8 cellular contexts compared by ENCODE assay signal in genomic region chr6:110949679-110950285, GRCh38. TPM values are rescaled to one million over a fixed set of nuclear protein-coding genes. Genes with fewer than 3 reads are reported as not detected.
DNase-seq lines count a peak whose midpoint lies in the region; ATAC-seq, FAIRE-seq and TF ChIP-seq lines count a peak whose summit lies in the region.

No MANE protein-coding gene starts in this region.

- in situ Hi-C loops in GM13977 (cut with MboI; ENCODE audit: low pct_unique_long_range_greater_than_20kb, low sequenced_read_pairs, unreplicated experiment): loop anchor here (10.0 kb wide), 2 partner anchors 265 to 415 kb away; no protein-coding TSS in a partner anchor

- no peak for FAIRE-seq in A549 (lab: Jason Lieb, UNC)

- CTCF ChIA-PET in A549 (lab: Yijun Ruan, JAX): interaction anchor here (0.6 to 2.7 kb wide), 22 partner anchors 8 to 431 kb away, joined by 3 to 23 read pairs (median 4); partner anchors contain the start of genes AMD1 and CDK19

- TF ChIP-seq CTCF in A549 (IDR thresholded peaks at IDR 0.05) (peak; percentile 69), GM13977 (IDR thresholded peaks at IDR 0.05; ENCODE audit: extremely low read depth, insufficient read depth, missing control alignments) (peak; percentile 52), glutamatergic neuron (IDR thresholded peaks at IDR 0.05; ENCODE audit: partially characterized antibody, unreplicated experiment) (peak; percentile 62), tibial nerve (IDR thresholded peaks at IDR 0.05) (peak; percentile 20 to 57 (median 44))

- H3K27me3 Mint-ChIP-seq in glutamatergic neuron (ENCODE audit: unreplicated experiment): no peaks in the 10 kb centered on the region

- DNase-seq in A549 (ENCODE audit: low read depth in 1 of 2, low spot score in 1 of 2): peak in 1 of 2 experiments; percentile 38
- no peak for DNase-seq in GM13977 (ENCODE audit: low spot score)
- peak; percentile 12 for DNase-seq in SK-N-DZ (ENCODE audit: low spot score)
- no peak for DNase-seq in glutamatergic neuron
- DNase-seq in tibial nerve (ENCODE audit: low spot score in 2 of 2): no peak
- no peak for DNase-seq in HK-2 (ENCODE audit: unreplicated experiment)

- H3K4me1 Mint-ChIP-seq in glutamatergic neuron (ENCODE audit: low read depth, unreplicated experiment): no peaks in the 10 kb centered on the region

- WGBS in A549 (ENCODE audit: missing lambda C conversion rate): 24% methylated on average over 8 of the region's 8 CpGs
- WGBS in tibial nerve, 2 donors: 33 to 38% methylated on average over 8 of the region's 8 CpGs

- peak overlapping the region; percentile 75 for H3K4me2 ChIP-seq in A549

- no peak for TF ChIP-seq POLR2A in A549 (IDR thresholded peaks at IDR 0.05; ENCODE audit: low read length)
- no peak for TF ChIP-seq POLR2A in tibial nerve (IDR thresholded peaks at IDR 0.05)

- ATAC-seq in A549: no peak
- ATAC-seq in HG03520 (IDR thresholded peaks at IDR 0.05; ENCODE audit: unreplicated experiment): no peak
- ATAC-seq in esophagus mucosa: no peak

- H3K36me3 ChIP-seq in tibial nerve: no peaks in the 10 kb centered on the region

- no peak overlapping the region for H3K27ac Mint-ChIP-seq in glutamatergic neuron (ENCODE audit: unreplicated experiment)

- H3K4me3 ChIP-seq in A549 (no peak overlapping the region), tibial nerve (no peak overlapping the region)

- no peaks in the 10 kb centered on the region for H3K9me3 Mint-ChIP-seq in glutamatergic neuron (ENCODE audit: unreplicated experiment)

- H3K4me1 ChIP-seq in A549 (peaks cover 63% of the 10 kb centered on the region), tibial nerve (peaks cover 0 to 8% (median 0%) of the 10 kb centered on the region in 4 donors)

- H3K36me3 Mint-ChIP-seq in glutamatergic neuron (ENCODE audit: unreplicated experiment): no peaks in the 10 kb centered on the region

- POLR2A ChIA-PET in A549 (lab: Yijun Ruan, JAX): interaction anchor here (0.7 to 1.7 kb wide), 4 partner anchors 73 to 75 kb away, joined by 3 to 5 read pairs (median 4); partner anchors contain the start of gene AMD1

- peak overlapping the region; percentile 96 to 97 for H3K27ac ChIP-seq in A549
- H3K27ac ChIP-seq in tibial nerve: peak overlapping the region in 1 of 4 donors; percentile 46

- no peaks in the 10 kb centered on the region for H3K27me3 ChIP-seq in tibial nerve

- H3K9me3 ChIP-seq in A549 (no peaks in the 10 kb centered on the region), tibial nerve (no peaks in the 10 kb centered on the region)

- TF ChIP-seq RAD21 in A549 (conservative IDR thresholded peaks at IDR 0.05 in 1 of 2, IDR thresholded peaks at IDR 0.05 in 1 of 2): peak; percentile 65 to 72

- no peak overlapping the region for H3K4me3 Mint-ChIP-seq in glutamatergic neuron (ENCODE audit: unreplicated experiment)

- TF ChIP-seq EP300 in A549 (IDR thresholded peaks at IDR 0.05) (no peak), tibial nerve (IDR thresholded peaks at IDR 0.05) (no peak)

TF ChIP-seq in A549, 52 proteins besides CTCF, POLR2A, EP300 and RAD21:
- TF ChIP-seq SMC3 (IDR thresholded peaks at IDR 0.05) (peak; percentile 57), FOSL2 (IDR thresholded peaks at IDR 0.05) (no peak), FOSL2 (CRISPR knock-in tag; IDR thresholded peaks at IDR 0.05) (no peak), EHMT2 (IDR thresholded peaks at IDR 0.05; ENCODE audit: low read depth) (no peak), BHLHE40 (IDR thresholded peaks at IDR 0.05; ENCODE audit: low read depth, low read length) (no peak), FOXS1 (CRISPR knock-in tag; IDR thresholded peaks at IDR 0.05) (no peak)

RNA-seq across cellular contexts. Expression of gene GTF3C6, which starts 8.7 kb away (rescaled TPM):
- polyA plus RNA-seq in A549 (2011; rRNA removed): 59.9 and 105 TPM in 2 replicates
- 22.5 and 34.3 TPM in 2 replicates for polyA plus RNA-seq in A549 (2012; cell fraction: cytosol; rRNA removed)
- polyA plus RNA-seq in A549 (2012; cell fraction: nucleus; rRNA removed): 3.9 and 9.3 TPM in 2 replicates
- 105 to 112 TPM (median 110 TPM) in 3 replicates for polyA plus RNA-seq in A549 (2017; fragmentation: RNase III; extraction: RNeasy Plus Mini Kit Qiagen cat#74134 plus additional on column Dnase treatment)
- polyA minus RNA-seq in A549 (2011; rRNA and poly(A)+ RNA removed): 5.4 and 7.6 TPM in 2 replicates
- 59.7 and 68.4 TPM in 2 replicates for polyA plus RNA-seq in SK-N-DZ (2014; cell fraction: cytosol; rRNA removed)
- polyA plus RNA-seq in SK-N-DZ (2014; cell fraction: nucleus; rRNA removed): 31.8 and 33.6 TPM in 2 replicates
- total RNA-seq in glutamatergic neuron (ENCODE audit: unreplicated experiment): 56.1 TPM
- total RNA-seq in tibial nerve: 10 to 100 TPM; 13.5 to 28.8 (median 22.5) TPM
- total RNA-seq in esophagus mucosa: 71.8 TPM

RNA-seq across cellular contexts. Expression of gene RPF2, which starts 32.1 kb away (rescaled TPM):
- polyA plus RNA-seq in A549 (2011; rRNA removed) (35.8 and 58.3 TPM in 2 replicates), A549 (2017; fragmentation: RNase III; extraction: RNeasy Plus Mini Kit Qiagen cat#74134 plus additional on column Dnase treatment) (26.5 to 35.8 TPM (median 26.8 TPM) in 3 replicates)
- 8.7 and 9.7 TPM in 2 replicates for polyA plus RNA-seq in A549 (2012; cell fraction: cytosol; rRNA removed)
- polyA plus RNA-seq in A549 (2012; cell fraction: nucleus; rRNA removed): 3.2 and 6.0 TPM in 2 replicates
- polyA minus RNA-seq in A549 (2011; rRNA and poly(A)+ RNA removed): 7.5 and 8.9 TPM in 2 replicates
- 55.8 and 56.6 TPM in 2 replicates for polyA plus RNA-seq in SK-N-DZ (2014; cell fraction: cytosol; rRNA removed)
- 32.3 and 39.8 TPM in 2 replicates for polyA plus RNA-seq in SK-N-DZ (2014; cell fraction: nucleus; rRNA removed)
- total RNA-seq in glutamatergic neuron (ENCODE audit: unreplicated experiment) (15.8 TPM), tibial nerve (10 to 100 TPM; 16.7 to 31.5 (median 19.4) TPM), esophagus mucosa (19.8 TPM)
